In the genomic region with DNA sequence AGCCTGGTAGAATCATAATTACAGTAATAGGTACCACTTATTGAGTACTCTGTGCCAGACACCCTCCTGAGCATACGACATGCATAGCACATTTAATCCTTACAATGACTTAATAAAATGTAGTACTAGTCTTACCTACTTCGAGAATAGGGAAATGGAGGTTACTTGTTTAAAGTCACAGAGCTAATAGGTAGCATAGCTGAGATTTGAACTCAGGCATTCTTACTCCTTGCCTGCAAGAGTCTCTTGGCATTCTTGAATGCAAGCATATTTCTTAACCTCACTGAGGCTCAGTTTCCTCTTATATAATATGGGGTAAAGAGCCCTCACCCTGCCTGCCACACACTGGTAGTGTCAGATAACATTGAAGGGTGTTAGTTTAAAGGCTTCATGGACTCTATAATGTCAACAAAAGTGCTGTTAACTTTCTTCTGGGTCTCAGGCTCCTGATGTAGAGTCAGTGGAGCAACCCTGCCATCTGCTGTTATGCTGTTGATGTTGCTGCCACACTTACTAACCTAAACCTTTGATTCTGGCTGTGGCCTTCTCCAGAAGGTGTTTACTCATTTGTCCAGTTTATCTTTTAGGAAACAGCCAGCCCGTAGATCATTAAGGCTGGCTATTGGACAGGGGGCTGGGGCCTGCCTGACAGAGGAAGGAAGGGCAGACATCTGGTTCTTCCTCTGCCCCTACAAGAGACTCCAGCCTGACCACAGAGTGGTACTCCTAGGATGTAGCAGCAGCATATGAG, we compare ENCODE assay signal across 8 cellular contexts. TPM values are rescaled to one million over a fixed set of nuclear protein-coding genes. Genes with fewer than 3 reads are reported as not detected.
DNase-seq lines count a peak whose midpoint lies in the region; ATAC-seq and TF ChIP-seq lines count a peak whose summit lies in the region.

No MANE protein-coding gene starts in this region.

- CTCF ChIA-PET in Panc1 (lab: Charles Lee) = no interaction called here

- intact Hi-C loops in Panc1 (cut with micrococcal nuclease; ENCODE audit: unreplicated experiment) (no loop called here), right cardiac atrium (cut with DNase I) (loop anchor here in 2 of 4 donors (5.0 to 10.0 kb wide), 2 partner anchors 146 to 284 kb away; a partner anchor contains a TSS)

- in situ Hi-C loops in Panc1 (cut with HindIII; ENCODE audit: low pct_unique_long_range_greater_than_20kb, low sequenced_read_pairs) = no loop called here

- H3K4me1 ChIP-seq in Panc1 (ENCODE audit: control insufficient read depth, insufficient read depth, low read length) (peaks cover 4% of the 10 kb centered on the region), right cardiac atrium (ENCODE audit: control insufficient read depth, insufficient read depth, low read length) (peaks cover 13% of the 10 kb centered on the region), skeletal muscle tissue (ENCODE audit: control insufficient read depth in 3 of 3, insufficient read depth in 3 of 3, low read length in 3 of 3) (peaks cover 21 to 41% (median 25%) of the 10 kb centered on the region in 3 donors)

- BruUV-seq in Panc1 (replicated peaks; lab: Mats Ljungman, UMichigan) = no TSS peak

- ATAC-seq in Panc1 = peak; percentile 80
- peak; percentile 77 to 81 for ATAC-seq in right cardiac atrium
- ATAC-seq in HG03571 (IDR thresholded peaks at IDR 0.05; ENCODE audit: unreplicated experiment) = no peak

- H3K9ac ChIP-seq in skeletal muscle tissue (ENCODE audit: low read depth in 1 of 3, low read length in 3 of 3) = peak overlapping the region in 2 of 3 donors; percentile 25 to 28

- peak; percentile 64 for DNase-seq in AG20443 (ENCODE audit: low spot score)
- peak; percentile 30 for DNase-seq in Panc1 (ENCODE audit: low read depth, low spot score)
- peak in 32 of 58 donors; percentile 2 to 54 (median 21) for DNase-seq in anterior cingulate cortex (lab: John Stamatoyannopoulos, UW)
- DNase-seq in right cardiac atrium = peak in 1 of 3 donors; percentile 72
- DNase-seq in HuH-7.5 (ENCODE audit: low spot score) = no peak

- H3K9me3 ChIP-seq in Panc1 (ENCODE audit: control insufficient read depth, insufficient read depth, low read depth, low read length) (no peaks in the 10 kb centered on the region), right cardiac atrium (ENCODE audit: control insufficient read depth, low read length) (no peaks in the 10 kb centered on the region), skeletal muscle tissue (ENCODE audit: control insufficient read depth in 3 of 3, low read length in 3 of 3) (no peaks in the 10 kb centered on the region)

- H3K36me3 ChIP-seq in Panc1 (ENCODE audit: control insufficient read depth, insufficient read depth, low read length) (no peaks in the 10 kb centered on the region), skeletal muscle tissue (ENCODE audit: control insufficient read depth in 3 of 3, insufficient read depth in 3 of 3, low read length in 3 of 3) (peaks cover 0 to 3% (median 0%) of the 10 kb centered on the region in 3 donors)

- POLR2A ChIA-PET in Panc1 (lab: Charles Lee) = no interaction called here

- TF ChIP-seq CTCF in GM12875 (IDR thresholded peaks at IDR 0.05; ENCODE audit: borderline replicate concordance, insufficient read depth, low read depth, low read length) = peak; percentile 65
- peak; percentile 64 for TF ChIP-seq CTCF in Panc1 (IDR thresholded peaks at IDR 0.05)

- no peaks in the 10 kb centered on the region for H3K27me3 ChIP-seq in Panc1 (ENCODE audit: control insufficient read depth, insufficient read depth, low read length)
- no peaks in the 10 kb centered on the region for H3K27me3 ChIP-seq in right cardiac atrium (ENCODE audit: control insufficient read depth, insufficient read depth)
- no peaks in the 10 kb centered on the region for H3K27me3 ChIP-seq in skeletal muscle tissue (ENCODE audit: control insufficient read depth in 3 of 3, insufficient read depth in 3 of 3, low read length in 3 of 3)

- WGBS in right cardiac atrium = 49% methylated on average over 3 of the region's 3 CpGs

- H3K27ac ChIP-seq in Panc1 (ENCODE audit: low read length) = no peak overlapping the region
- H3K27ac ChIP-seq in right cardiac atrium (ENCODE audit: low read length) = peak overlapping the region; percentile 95
- H3K27ac ChIP-seq in skeletal muscle tissue (ENCODE audit: low read depth, low read length) = peak overlapping the region; percentile 83

- H3K4me3 ChIP-seq in GM12875 (ENCODE audit: low read depth, low read length) (no peak overlapping the region), Panc1 (ENCODE audit: low read depth in 2 of 2, low read length in 2 of 2) (no peak overlapping the region), right cardiac atrium (ENCODE audit: low read length) (no peak overlapping the region), skeletal muscle tissue (ENCODE audit: low read length in 3 of 3) (peak overlapping the region in 1 of 3 donors; percentile 16)

RNA-seq across cellular contexts. Expression of a gene that starts 18.9 kb away (rescaled TPM):
- total RNA-seq in Panc1 (2021; ENCODE audit: unreplicated experiment) (12.6 TPM), right cardiac atrium (10 to 100 TPM in 3 of 4 donors, 1 to 10 TPM in 1; 8.9 to 12.1 (median 11.1) TPM), skeletal muscle tissue (15.7 TPM)
- 10.7 TPM for polyA plus RNA-seq in Panc1 (2012; ENCODE audit: insufficient read length)
- polyA plus RNA-seq in right cardiac atrium = 6.5 TPM
